7 cellular contexts compared by ENCODE assay signal in the genomic region with DNA sequence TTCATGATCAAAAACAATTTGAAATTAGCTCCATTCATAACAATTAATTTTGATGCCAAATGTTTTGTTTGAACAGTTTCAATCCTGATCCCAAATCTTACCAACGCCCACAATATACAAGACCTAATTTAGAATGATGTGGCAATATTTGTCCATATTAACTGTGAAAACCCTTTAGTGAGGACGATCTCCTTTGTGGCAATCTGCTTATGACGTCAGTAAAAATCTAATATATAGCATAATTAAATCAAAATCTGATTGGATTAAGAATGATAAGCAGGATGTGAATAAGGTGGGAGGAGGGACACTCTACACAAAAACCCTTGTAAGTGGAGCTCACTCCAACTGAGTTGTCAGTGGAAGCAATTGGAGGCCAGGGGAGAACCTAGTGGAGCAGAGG. TPM values are rescaled to one million over a fixed set of nuclear protein-coding genes. Genes with fewer than 3 reads are reported as not detected.
"Had no signal": no experiment of that assay in that cellular context is flagged by ENCODE, and none has a peak within 500 bp of the region (broad histone marks: within the 10 kb centered on the region; RNA-seq: fewer than 3 reads in every experiment).

No MANE protein-coding gene starts in this region.

- ATAC-seq: K562 had no signal

- DNase-seq: IMR-90, KBM-7 had no signal

- H3K36me3 Mint-ChIP-seq: IgD-negative memory B cell had no signal

- H3K27ac Mint-ChIP-seq: IgD-negative memory B cell had no signal

- H3K4me3 ChIP-seq: K562 had no signal

- FAIRE-seq: HTR-8/SVneo, K562 had no signal

- H3K4me3 Mint-ChIP-seq: IgD-negative memory B cell had no signal

- H3K27ac ChIP-seq: HL-60 had no signal

- H3K9me3 Mint-ChIP-seq: IgD-negative memory B cell had no signal

RNA-seq across cellular contexts. Expression of a gene that starts 11.9 kb away (rescaled TPM):
- total RNA-seq: HT-29, K562 had no signal
- polyA plus RNA-seq: IgD-negative memory B cell, K562 had no signal
